8 cellular contexts compared by ENCODE assay signal in the genomic region with DNA sequence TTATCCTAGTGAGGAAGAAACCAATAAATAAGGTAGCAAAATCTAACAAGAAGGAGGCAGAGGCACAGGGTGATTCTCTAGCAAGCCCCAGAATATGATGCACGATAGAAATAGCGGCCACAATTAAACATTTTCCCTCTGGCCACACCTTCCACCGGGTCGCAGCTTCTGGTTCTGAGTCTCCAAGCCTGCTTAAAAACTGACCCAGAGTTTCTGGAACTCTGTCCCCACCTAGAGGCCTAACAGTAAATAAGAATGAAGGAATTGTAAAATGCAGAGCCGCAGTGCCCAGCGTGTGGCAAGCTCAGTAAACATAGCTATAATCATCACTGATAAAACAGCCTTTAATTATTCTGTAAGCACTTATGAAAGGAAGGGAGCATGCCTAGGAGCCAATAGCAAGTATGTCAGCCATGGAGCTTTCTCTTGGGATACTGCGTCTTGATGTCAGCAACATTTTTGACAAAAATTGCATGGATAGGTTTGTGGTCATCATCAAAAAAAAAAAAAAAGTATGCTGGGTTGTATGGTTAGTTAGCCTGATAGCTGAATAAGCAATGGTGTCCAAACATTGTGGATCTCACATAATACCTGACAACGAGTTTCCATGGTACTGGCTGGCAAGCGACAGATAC.
DNase-seq lines count a peak whose midpoint lies in the region; ATAC-seq and TF ChIP-seq lines count a peak whose summit lies in the region.

No MANE protein-coding gene starts in this region.

- H3K79me2 ChIP-seq in trophoblast cell (ENCODE audit: control insufficient read depth, insufficient read depth, low read length, poor library complexity) = no peaks in the 10 kb centered on the region

- TF ChIP-seq CTCF in GM12865 (IDR thresholded peaks at IDR 0.05; ENCODE audit: insufficient read depth, low read depth, low read length, missing control alignments) (peak; percentile 34), esophagus squamous epithelium (IDR thresholded peaks at IDR 0.05) (peak in 5 of 6 experiments; percentile 21 to 60 (median 36))

- 31 to 34% methylated on average over 9 of the region's 9 CpGs for WGBS in esophagus squamous epithelium, 2 donors
- WGBS in trophoblast cell (ENCODE audit: extremely low coverage, insufficient coverage, insufficient read length) = no CpG with 5 or more reads among the region's 9 CpGs

- no peak overlapping the region for H4K8ac ChIP-seq in trophoblast cell (ENCODE audit: low read depth, low read length)

- H4K91ac ChIP-seq in trophoblast cell (ENCODE audit: low read depth, low read length) = no peak overlapping the region

- H3K4me1 ChIP-seq in esophagus squamous epithelium (no peaks in the 10 kb centered on the region), trophoblast cell (ENCODE audit: control insufficient read depth in 1 of 2, insufficient read depth in 2 of 2, low read length in 2 of 2) (no peaks in the 10 kb centered on the region)

- no peak overlapping the region for H2BK5ac ChIP-seq in trophoblast cell (ENCODE audit: low read depth, low read length, poor library complexity)

- no peak for TF ChIP-seq POLR2A in esophagus squamous epithelium (IDR thresholded peaks at IDR 0.05)

- no peak overlapping the region for H2AK5ac ChIP-seq in trophoblast cell (ENCODE audit: low read length)

- no peak overlapping the region for H2AFZ ChIP-seq in trophoblast cell (ENCODE audit: insufficient read depth, low read length, poor library complexity)

- no peak overlapping the region for H3K9ac ChIP-seq in trophoblast cell (ENCODE audit: low read length)

- H2BK120ac ChIP-seq in trophoblast cell (ENCODE audit: insufficient read depth, low read length, poor library complexity) = no peak overlapping the region

- no peaks in the 10 kb centered on the region for H3K27me3 ChIP-seq in esophagus squamous epithelium
- H3K27me3 ChIP-seq in trophoblast cell (ENCODE audit: insufficient read depth, low read length) = no peaks in the 10 kb centered on the region

- H3K4ac ChIP-seq in trophoblast cell (ENCODE audit: low read depth, low read length) = no peak overlapping the region

- no peak overlapping the region for H2BK12ac ChIP-seq in trophoblast cell (ENCODE audit: low read length)

- peak; percentile 27 for DNase-seq in GM12865 (ENCODE audit: low read depth)
- peak; percentile 21 for DNase-seq in KBM-7
- peak; percentile 67 for DNase-seq in RPMI7951 (ENCODE audit: low read depth)
- DNase-seq in esophagus squamous epithelium (lab: John Stamatoyannopoulos, UW) = no peak
- peak; percentile 35 to 80 for DNase-seq in trophoblast cell

- H3K27ac ChIP-seq in esophagus squamous epithelium = no peak overlapping the region
- no peak overlapping the region for H3K27ac ChIP-seq in trophoblast cell (ENCODE audit: low read depth, low read length)

- H3K18ac ChIP-seq in trophoblast cell (ENCODE audit: low read length) = no peak overlapping the region

- H3K23ac ChIP-seq in trophoblast cell (ENCODE audit: low read length) = no peak overlapping the region

- no peak overlapping the region for H3K14ac ChIP-seq in trophoblast cell (ENCODE audit: low read length)

- no peak overlapping the region for H4K12ac ChIP-seq in trophoblast cell (ENCODE audit: low read depth, low read length)

- ATAC-seq in HG03460 (IDR thresholded peaks at IDR 0.05; ENCODE audit: unreplicated experiment) (no peak), HG03457 (IDR thresholded peaks at IDR 0.05; ENCODE audit: unreplicated experiment) (no peak), GM18511 (IDR thresholded peaks at IDR 0.05; ENCODE audit: unreplicated experiment) (no peak)

- H3K4me3 ChIP-seq in GM12865 (ENCODE audit: low read depth, low read length) (no peak overlapping the region), esophagus squamous epithelium (no peak overlapping the region), trophoblast cell (ENCODE audit: low read depth, low read length) (no peak overlapping the region)

- intact Hi-C loops in esophagus squamous epithelium (cut with DNase I) = no loop called here

- H3K4me2 ChIP-seq in trophoblast cell (ENCODE audit: low read length) = no peak overlapping the region

- in situ Hi-C loops in KBM-7 (cut with MboI; ENCODE audit: low pct_unique_long_range_greater_than_20kb, low sequenced_read_pairs) = no loop called here

- no peaks in the 10 kb centered on the region for H3K36me3 ChIP-seq in esophagus squamous epithelium
- no peaks in the 10 kb centered on the region for H3K36me3 ChIP-seq in trophoblast cell (ENCODE audit: control insufficient read depth in 1 of 2, insufficient read depth in 2 of 2, low read length in 2 of 2)

- no peaks in the 10 kb centered on the region for H3K79me1 ChIP-seq in trophoblast cell (ENCODE audit: low read length)

- no peaks in the 10 kb centered on the region for H3K9me3 ChIP-seq in esophagus squamous epithelium
- H3K9me3 ChIP-seq in trophoblast cell (ENCODE audit: insufficient read depth, low read depth, low read length) = no peaks in the 10 kb centered on the region
